9 cellular contexts compared by ENCODE assay signal in genomic region chr2:85678794-85679672, GRCh38. TPM values are rescaled to one million over a fixed set of nuclear protein-coding genes. Genes with fewer than 3 reads are reported as not detected.
DNase-seq lines count a peak whose midpoint lies in the region; ATAC-seq and TF ChIP-seq lines count a peak whose summit lies in the region.
"Had no signal": no experiment of that assay in that cellular context is flagged by ENCODE, and none has a peak within 500 bp of the region (broad histone marks: within the 10 kb centered on the region; RNA-seq: fewer than 3 reads in every experiment).

No MANE protein-coding gene starts in this region.

- DNase-seq in Calu3 = peak; percentile 93
- DNase-seq in MV-4-11 (lab: John Stamatoyannopoulos, UW) = peak; percentile 29
- peak; percentile 57 for DNase-seq in activated naive CD8-positive, alpha-beta T cell treated with anti-CD3 and anti-CD28 coated beads, Interleukin-2, amount 50 U/mL, for 16 hours (ENCODE audit: low read depth, low spot score)
- DNase-seq in left cardiac atrium = peak; percentile 94
- DNase-seq in pulmonary artery endothelial cell (ENCODE audit: low read depth, low spot score) = peak; percentile 26
- peak; percentile 88 to 92 for DNase-seq in uterus

- peaks cover 15% of the 10 kb centered on the region for H3K27me3 Mint-ChIP-seq in Calu3 (ENCODE audit: unreplicated experiment)

- no peak overlapping the region for H2AFZ ChIP-seq in SU-DHL-6 (ENCODE audit: low read depth, low read length, severe bottlenecking)

- no peak for TF ChIP-seq POLR2A in uterus (IDR thresholded peaks at IDR 0.05)

- no TSS peak for BruUV-seq in Calu3 (replicated peaks; lab: Mats Ljungman, UMichigan)

- H3K36me3 ChIP-seq in SU-DHL-6 (ENCODE audit: low read length) = no peaks in the 10 kb centered on the region
- H3K36me3 ChIP-seq in uterus = no peaks in the 10 kb centered on the region

- no peaks in the 10 kb centered on the region for H4K20me1 ChIP-seq in SU-DHL-6 (ENCODE audit: low read depth, low read length)

- TF ChIP-seq CTCF in Calu3 (IDR thresholded peaks at IDR 0.05; ENCODE audit: unreplicated experiment) (peak; percentile 92), SU-DHL-6 (IDR thresholded peaks at IDR 0.05; ENCODE audit: insufficient read depth, low read length, poor library complexity, severe bottlenecking) (peak; percentile 82), uterus (IDR thresholded peaks at IDR 0.05) (peak; percentile 93 to 98 (median 94))

- H3K27me3 ChIP-seq in SU-DHL-6 (ENCODE audit: low read length) (no peaks in the 10 kb centered on the region), uterus (no peaks in the 10 kb centered on the region)

- H3K4me1 ChIP-seq in uterus = no peaks in the 10 kb centered on the region

- H3K27ac Mint-ChIP-seq in Calu3 (ENCODE audit: unreplicated experiment) = no peak overlapping the region
- H3K27ac Mint-ChIP-seq: activated naive CD4-positive, alpha-beta T cell treated with anti-CD3 and anti-CD28 coated beads, Interleukin-2, amount 50 U/mL, for 24 hours had no signal

- CTCF ChIA-PET in Calu3 (lab: Charles Lee) = interaction anchor here (0.7 to 1.4 kb wide), 5 partner anchors 12 to 50 kb away, joined by 3 to 13 read pairs (median 5); no protein-coding TSS in a partner anchor

- H3F3A ChIP-seq in SU-DHL-6 (ENCODE audit: insufficient read depth) = no peaks in the 10 kb centered on the region

- ATAC-seq in GM21786 (IDR thresholded peaks at IDR 0.05; ENCODE audit: unreplicated experiment) = peak; percentile 72
- peak; percentile 93 to 94 for ATAC-seq in left cardiac atrium

- H3K4me2 ChIP-seq in SU-DHL-6 (ENCODE audit: low read depth, low read length, poor library complexity, severe bottlenecking) = no peak overlapping the region

- H3K27ac ChIP-seq in SU-DHL-6 (ENCODE audit: low read depth, low read length) (no peak overlapping the region), uterus (peak overlapping the region; percentile 29 to 44)

- no peaks in the 10 kb centered on the region for H3K79me2 ChIP-seq in SU-DHL-6 (ENCODE audit: insufficient read depth, low read length)

- no peak overlapping the region for H3K9ac ChIP-seq in SU-DHL-6 (ENCODE audit: low read length)

- H3K9me3 ChIP-seq in SU-DHL-6 (ENCODE audit: insufficient read depth, low read length) (no peaks in the 10 kb centered on the region), uterus (no peaks in the 10 kb centered on the region)

- no peaks in the 10 kb centered on the region for H3K9me3 Mint-ChIP-seq in Calu3 (ENCODE audit: low read depth, unreplicated experiment)
- H3K9me3 Mint-ChIP-seq: activated naive CD4-positive, alpha-beta T cell treated with anti-CD3 and anti-CD28 coated beads, Interleukin-2, amount 50 U/mL, for 24 hours had no signal

- no peaks in the 10 kb centered on the region for H3K36me3 Mint-ChIP-seq in Calu3 (ENCODE audit: insufficient read depth, unreplicated experiment)
- H3K36me3 Mint-ChIP-seq: activated naive CD4-positive, alpha-beta T cell treated with anti-CD3 and anti-CD28 coated beads, Interleukin-2, amount 50 U/mL, for 24 hours had no signal

- H3K4me3 ChIP-seq in SU-DHL-6 (ENCODE audit: insufficient read depth, low read length, poor library complexity, severe bottlenecking) = no peak overlapping the region
- H3K4me3 ChIP-seq in uterus = no peak overlapping the region

- H3K4me1 Mint-ChIP-seq in Calu3 (ENCODE audit: low read depth, unreplicated experiment) = peaks cover 14% of the 10 kb centered on the region
- H3K4me1 Mint-ChIP-seq: activated naive CD4-positive, alpha-beta T cell treated with anti-CD3 and anti-CD28 coated beads, Interleukin-2, amount 50 U/mL, for 24 hours had no signal

- no peaks in the 10 kb centered on the region for H3K9me2 ChIP-seq in SU-DHL-6 (replicated peaks; ENCODE audit: insufficient read depth, low read length)

- intact Hi-C loops in Calu3 (cut with micrococcal nuclease; ENCODE audit: unreplicated experiment) = loop anchor here (1.0 kb wide), 1 partner anchor 28 kb away; no protein-coding TSS in a partner anchor
- intact Hi-C loops in left cardiac atrium (cut with DNase I) = no loop called here
- intact Hi-C loops in uterus (cut with DNase I; ENCODE audit: low total_unique reads) = no loop called here

- no peak overlapping the region for H3K4me3 Mint-ChIP-seq in Calu3 (ENCODE audit: low read depth, unreplicated experiment)
- H3K4me3 Mint-ChIP-seq: activated naive CD4-positive, alpha-beta T cell treated with anti-CD3 and anti-CD28 coated beads, Interleukin-2, amount 50 U/mL, for 24 hours had no signal

RNA-seq across cellular contexts. Expression of gene SFTPB, which starts 11.0 kb away (rescaled TPM):
- total RNA-seq in Calu3 (2022) (not detected in 2 replicates), left cardiac atrium (under 1 TPM; 0.12 to 0.44 TPM), pulmonary artery endothelial cell (not detected in 2 replicates), uterus (1 to 10 TPM in 1 of 4 donors, not detected in 3; 1.4 TPM)

RNA-seq across cellular contexts. Expression of gene GNLY, which starts 15.1 kb away (rescaled TPM):
- total RNA-seq in Calu3 (2022) = not detected in 2 replicates
- total RNA-seq in left cardiac atrium = 1 to 10 TPM in 1 of 2 donors, under 1 TPM in 1; 0.52 to 2.8 TPM
- total RNA-seq in pulmonary artery endothelial cell = not detected in 2 replicates
- total RNA-seq in uterus = 1 to 10 TPM in 2 of 4 donors, under 1 TPM in 1, not detected in 1; 0.48 to 5.9 (median 4.8) TPM

Comparison
In these comparisons a context has a peak if more than half of its experiments do, and no peak if none do; other contexts are left out.
1. DNase-seq: peak in every context shown above with its lines; median percentile 94 in left cardiac atrium; 93 in Calu3; 90 in uterus; 57 in activated naive CD8-positive, alpha-beta T cell treated with anti-CD3 and anti-CD28 coated beads, Interleukin-2, amount 50 U/mL, for 16 hours; 29 in MV-4-11; 26 in pulmonary artery endothelial cell.